25 cellular contexts compared by ENCODE assay signal in the genomic region with DNA sequence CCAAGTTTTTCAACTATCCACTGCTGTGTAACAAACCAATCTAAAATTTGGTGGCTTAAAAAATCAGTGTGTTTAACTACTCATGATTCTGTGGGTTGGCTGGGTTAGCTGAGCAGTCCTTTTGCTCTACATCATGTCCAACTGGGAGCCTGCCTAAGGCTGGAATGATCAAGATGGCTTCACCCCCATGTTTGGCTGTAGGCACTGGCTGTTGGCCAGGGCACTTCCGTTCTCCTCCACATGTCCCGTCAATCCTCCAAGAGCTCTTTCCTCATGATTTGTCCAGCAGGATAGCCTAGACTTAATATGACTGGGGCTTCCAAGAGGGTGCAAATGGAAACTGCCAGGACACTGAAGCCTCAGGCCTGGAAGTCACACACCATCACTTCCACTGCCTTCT. TPM values are rescaled to one million over a fixed set of nuclear protein-coding genes. Genes with fewer than 3 reads are reported as not detected.
DNase-seq lines count a peak whose midpoint lies in the region; ATAC-seq, FAIRE-seq and TF ChIP-seq lines count a peak whose summit lies in the region.
"Had no signal": no experiment of that assay in that cellular context is flagged by ENCODE, and none has a peak within 500 bp of the region (broad histone marks: within the 10 kb centered on the region; RNA-seq: fewer than 3 reads in every experiment).

No MANE protein-coding gene starts in this region.

- TF ChIP-seq POLR2A in H54 (IDR thresholded peaks at IDR 0.05; ENCODE audit: low read depth, low read length), result no peak

- ATAC-seq in left ventricle myocardium superior, result peak; percentile 22

- DNase-seq in left ventricle myocardium superior (peak; percentile 33), cardiac septum (ENCODE audit: low spot score) (no peak), RPMI8226 (peak; percentile 36), fibroblast of peridontal ligament (ENCODE audit: extremely low read depth) (peak; percentile 23), stromal cell of bone marrow (ENCODE audit: low read depth) (peak; percentile 9), NCI-H226 (no peak), activated gamma-delta T cell treated with Interleukin-2 at 50 U/mL for 16 hours (no peak), H54 (ENCODE audit: insufficient read length, low spot score) (no peak)
- DNase-seq: CD8-positive, alpha-beta memory T cell; DND-41; GF-D8; H7; IMR-90; Kasumi-1; NCI-H1417 treated with DMSO at 0.1 percent for 48 hours; NCI-H1930; NCI-H2171; NCI-H748 treated with DMSO at 0.1 percent for 48 hours; Right ventricle myocardium superior had no signal

- intact Hi-C loops in left ventricle myocardium superior (cut with micrococcal nuclease), result no loop called here
- intact Hi-C loops in cardiac septum (cut with DNase I), result no loop called here

- no peak for FAIRE-seq in H54 (lab: Jason Lieb, UNC)
- FAIRE-seq: A204.1, D721Med, GM12891, GM18507 had no signal

RNA-seq across cellular contexts. Expression of gene TSSK1B, which starts 17.0 kb away (rescaled TPM):
- total RNA-seq in left ventricle myocardium superior (not detected), cardiac septum (0.08 TPM)
- total RNA-seq: CD8-positive, alpha-beta memory T cell; H7; HT-29; NCI-H460; Right ventricle myocardium superior had no signal

RNA-seq across cellular contexts. Expression of gene MCC, which starts 36.5 kb away (rescaled TPM):
- total RNA-seq in left ventricle myocardium superior, result 27.1 TPM
- 17.7 TPM for total RNA-seq in cardiac septum
- total RNA-seq: HT-29 had no signal

Comparison
In these comparisons a context has a peak if more than half of its experiments do, and no peak if none do; other contexts are left out.
1. DNase-seq: peak in left ventricle myocardium superior (single experiment), RPMI8226 (single experiment), fibroblast of peridontal ligament (single experiment) and stromal cell of bone marrow (single experiment); none in cardiac septum (single experiment), NCI-H226 (single experiment), activated gamma-delta T cell treated with Interleukin-2 at 50 U/mL for 16 hours (single experiment) and H54 (single experiment).